In genomic region chr7:84248843-84249242, GRCh38 we compare ENCODE assay signal across 1 cellular context.
TF ChIP-seq lines count a peak whose summit lies in the region.

No MANE protein-coding gene starts in this region.

TF ChIP-seq in GM23338, 12 proteins besides CTCF, POLR2A, EP300 and RAD21 (continued from another document):
- TF ChIP-seq REST (IDR thresholded peaks at IDR 0.05; ENCODE audit: unreplicated experiment) (no peak), EZH2phosphoT487 (IDR thresholded peaks at IDR 0.05; ENCODE audit: unreplicated experiment) (no peak)
